Comparison of ENCODE assay signal across 17 cellular contexts in genomic region chr1:214398490-214398889, GRCh38.
A peak's percentile ranks its signal among the peaks of the same experiment; 100 is the strongest.
DNase-seq lines count a peak whose midpoint lies in the region; TF ChIP-seq lines count a peak whose summit lies in the region.
"Had no signal": no experiment of that assay in that cellular context is flagged by ENCODE, and none has a peak within 500 bp of the region (broad histone marks: within the 10 kb centered on the region; RNA-seq: fewer than 3 reads in every experiment).

No MANE protein-coding gene starts in this region.

- H3K27me3 ChIP-seq in breast epithelium (no peaks in the 10 kb centered on the region), mesenchymal stem cell (ENCODE audit: control insufficient read depth in 1 of 2, insufficient read depth in 1 of 2, low read length in 2 of 2) (no peaks in the 10 kb centered on the region)
- H3K27me3 ChIP-seq: BLaER1 treated with 17β-estradiol and CSF1 and Interleukin-3, amounts not matched to agents 10 nM and 100 nM had no signal

- no peak overlapping the region for H2BK120ac ChIP-seq in mesenchymal stem cell (ENCODE audit: low read depth, low read length)

- H3K27me3 Mint-ChIP-seq in MCF 10A (ENCODE audit: insufficient read depth, unreplicated experiment) = no peaks in the 10 kb centered on the region

- peaks cover 7% of the 10 kb centered on the region for H3K79me1 ChIP-seq in mesenchymal stem cell (replicated peaks; ENCODE audit: low read length, poor library complexity, severe bottlenecking)

- H2AFZ ChIP-seq in mesenchymal stem cell (ENCODE audit: low read depth, low read length) = no peak overlapping the region

- H3K4me2 ChIP-seq in mesenchymal stem cell (ENCODE audit: low read length, poor library complexity, severe bottlenecking) = no peak overlapping the region
- H3K4me2 ChIP-seq: A549; BLaER1 treated with 17β-estradiol and CSF1 and Interleukin-3, amounts not matched to agents 10 nM and 100 nM had no signal

- no peak overlapping the region for H4K8ac ChIP-seq in mesenchymal stem cell (ENCODE audit: low read length)

- H2BK15ac ChIP-seq in mesenchymal stem cell (ENCODE audit: low read depth, poor library complexity, severe bottlenecking) = no peak overlapping the region

- H3K27ac Mint-ChIP-seq in MCF 10A (ENCODE audit: low read depth, unreplicated experiment) = peak overlapping the region; percentile 55
- H3K27ac Mint-ChIP-seq: B cell; CD4-positive, alpha-beta T cell; CD8-positive, alpha-beta T cell had no signal

- H2BK12ac ChIP-seq in mesenchymal stem cell (ENCODE audit: low read length in 2 of 2) = no peak overlapping the region

- H3K23ac ChIP-seq in mesenchymal stem cell (ENCODE audit: low read length in 2 of 2) = no peak overlapping the region

- H3K27ac ChIP-seq in breast epithelium (no peak overlapping the region), HEK293 (ENCODE audit: extremely low read depth, low read depth, low read length) (no peak overlapping the region), mesenchymal stem cell (ENCODE audit: low read length, poor library complexity, severe bottlenecking) (peak overlapping the region; percentile 8)
- H3K27ac ChIP-seq: 22Rv1; A549; BLaER1 treated with 17β-estradiol and CSF1 and Interleukin-3, amounts not matched to agents 10 nM and 100 nM; C4-2B had no signal

- H3K9me3 Mint-ChIP-seq in MCF 10A (ENCODE audit: unreplicated experiment) = no peaks in the 10 kb centered on the region
- H3K9me3 Mint-ChIP-seq: CD4-positive, alpha-beta T cell; CD8-positive, alpha-beta T cell had no signal

- no peak overlapping the region for H2BK5ac ChIP-seq in mesenchymal stem cell (ENCODE audit: low read depth, low read length, poor library complexity, severe bottlenecking)

- H3K9ac ChIP-seq in mesenchymal stem cell (ENCODE audit: low read length) = no peak overlapping the region
- H3K9ac ChIP-seq: BLaER1 treated with 17β-estradiol and CSF1 and Interleukin-3, amounts not matched to agents 10 nM and 100 nM had no signal

- no peak overlapping the region for H3K4ac ChIP-seq in mesenchymal stem cell (ENCODE audit: low read depth in 1 of 2, low read length in 2 of 2)

- peaks cover 100% of the 10 kb centered on the region for H3K36me3 Mint-ChIP-seq in MCF 10A (ENCODE audit: insufficient read depth, unreplicated experiment)
- H3K36me3 Mint-ChIP-seq: CD8-positive, alpha-beta T cell had no signal

- DNase-seq in MCF 10A (ENCODE audit: unreplicated experiment) = no peak
- no peak for DNase-seq in breast epithelium (ENCODE audit: low spot score in 2 of 2)
- DNase-seq in mesenchymal stem cell = no peak
- no peak for DNase-seq in H4 (ENCODE audit: low spot score)
- DNase-seq: AML-193; Caco-2; Calu3; CD4-positive, alpha-beta T cell; CD8-positive, alpha-beta T cell; DMS79 treated with DMSO at 0.1 percent for 48 hours; GF-D8 had no signal

- TF ChIP-seq POLR2A in breast epithelium (IDR thresholded peaks at IDR 0.05) = no peak

- WGBS in mesenchymal stem cell = 98% methylated on average over 6 of the region's 6 CpGs

- no peaks in the 10 kb centered on the region for H3K36me3 ChIP-seq in breast epithelium
- H3K36me3 ChIP-seq in HEK293 (ENCODE audit: control insufficient read depth in 2 of 2, insufficient read depth in 1 of 2, low read length in 2 of 2) = peaks cover 0 to 31% of the 10 kb centered on the region in 2 experiments
- H3K36me3 ChIP-seq in mesenchymal stem cell (ENCODE audit: control insufficient read depth in 1 of 2, insufficient read depth in 2 of 2, low read depth in 1 of 2, low read length in 2 of 2) = peaks cover 24 to 72% of the 10 kb centered on the region in 2 experiments
- H3K36me3 ChIP-seq: BLaER1 treated with 17β-estradiol and CSF1 and Interleukin-3, amounts not matched to agents 10 nM and 100 nM had no signal

- H3K18ac ChIP-seq in mesenchymal stem cell (ENCODE audit: low read depth in 1 of 2, low read length in 2 of 2) = no peak overlapping the region

- intact Hi-C loops in MCF 10A (cut with micrococcal nuclease) = no loop called here
- intact Hi-C loops in breast epithelium (cut with DNase I; ENCODE audit: low total_unique reads) = no loop called here

- H3K9me3 ChIP-seq in breast epithelium = no peaks in the 10 kb centered on the region
- no peaks in the 10 kb centered on the region for H3K9me3 ChIP-seq in HEK293 (ENCODE audit: control insufficient read depth, insufficient read depth, low read depth, low read length)
- H3K9me3 ChIP-seq in mesenchymal stem cell (ENCODE audit: control insufficient read depth, low read length) = no peaks in the 10 kb centered on the region
- H3K9me3 ChIP-seq: A549, Caco-2 had no signal

- no peak overlapping the region for H3K4me3 Mint-ChIP-seq in MCF 10A (ENCODE audit: unreplicated experiment)
- H3K4me3 Mint-ChIP-seq: B cell; CD4-positive, alpha-beta T cell; CD8-positive, alpha-beta T cell had no signal

- POLR2A ChIA-PET in MCF 10A (lab: Yijun Ruan, JAX) = interaction anchor here (1.9 kb wide), 1 partner anchor 18 kb away, joined by 5 read pairs; no protein-coding TSS in a partner anchor
- POLR2A ChIA-PET in HEK293 (lab: Yijun Ruan, JAX) = no interaction called here

- H3K4me1 Mint-ChIP-seq in MCF 10A (ENCODE audit: insufficient read depth, unreplicated experiment) = peaks cover 23% of the 10 kb centered on the region
- H3K4me1 Mint-ChIP-seq: B cell had no signal

- H3K4me1 ChIP-seq in breast epithelium (no peaks in the 10 kb centered on the region), HEK293 (ENCODE audit: control insufficient read depth, insufficient read depth, low read length) (peaks cover 11% of the 10 kb centered on the region), mesenchymal stem cell (ENCODE audit: control insufficient read depth, insufficient read depth, low read depth, low read length) (peaks cover 12% of the 10 kb centered on the region)

- no TSS peak for BruUV-seq in MCF 10A (replicated peaks; lab: Mats Ljungman, UMichigan)

- no peak overlapping the region for H3K4me3 ChIP-seq in breast epithelium
- H3K4me3 ChIP-seq in HEK293 (ENCODE audit: low read depth, low read length) = no peak overlapping the region
- H3K4me3 ChIP-seq in mesenchymal stem cell (ENCODE audit: insufficient read depth in 1 of 2, low read depth in 1 of 2, low read length in 2 of 2) = no peak overlapping the region
- H3K4me3 ChIP-seq: A549; BLaER1 treated with 17β-estradiol and CSF1 and Interleukin-3, amounts not matched to agents 10 nM and 100 nM had no signal

- no peak overlapping the region for H4K91ac ChIP-seq in mesenchymal stem cell (ENCODE audit: low read length)

- CTCF ChIA-PET in MCF 10A (lab: Yijun Ruan, JAX) = interaction anchor here (0.6 to 7.1 kb wide), 4 partner anchors 82 to 713 kb away, joined by 3 to 44 read pairs (median 4); no protein-coding TSS in a partner anchor
- CTCF ChIA-PET in HEK293 (lab: Yijun Ruan, JAX) = no interaction called here

- no peak overlapping the region for H2AK5ac ChIP-seq in mesenchymal stem cell (ENCODE audit: low read length, severe bottlenecking)

- TF ChIP-seq CTCF in MCF 10A (IDR thresholded peaks at IDR 0.05; ENCODE audit: unreplicated experiment) (no peak), breast epithelium (IDR thresholded peaks at IDR 0.05) (no peak), HEK293 (tag by site-specific recombination; IDR thresholded peaks at IDR 0.05) (no peak)

- no peak overlapping the region for H3K14ac ChIP-seq in mesenchymal stem cell (ENCODE audit: low read length in 2 of 2)

TF ChIP-seq in HEK293, 187 proteins besides CTCF, POLR2A, EP300 and RAD21:
- TF ChIP-seq ZNF121 (tag by site-specific recombination; IDR thresholded peaks at IDR 0.05) = peak; percentile 52; the same call in 1 of the 2 replicates
- no peak for TF ChIP-seq ZNF571 (tag by site-specific recombination; IDR thresholded peaks at IDR 0.05)
